ENCODE assay signal across 9 cellular contexts in genomic region chr5:178284095-178284675, GRCh38. TPM values are rescaled to one million over a fixed set of nuclear protein-coding genes. Genes with fewer than 3 reads are reported as not detected.
DNase-seq lines count a peak whose midpoint lies in the region; ATAC-seq and TF ChIP-seq lines count a peak whose summit lies in the region.
"Had no signal": no experiment of that assay in that cellular context is flagged by ENCODE, and none has a peak within 500 bp of the region (broad histone marks: within the 10 kb centered on the region; RNA-seq: fewer than 3 reads in every experiment).

No MANE protein-coding gene starts in this region.

- ATAC-seq in natural killer cell (no peak), upper lobe of right lung (no peak), HG02840 (IDR thresholded peaks at IDR 0.05; ENCODE audit: low FRiP score, unreplicated experiment) (no peak), GM21619 (IDR thresholded peaks at IDR 0.05; ENCODE audit: unreplicated experiment) (no peak)
- no peak for ATAC-seq in natural killer cell treated with Interleukin-12 subunit alpha and Interleukin-12 subunit beta and Interleukin-15 and Interleukin-18, amount 100 ng/mL, for 72 hours

- DNase-seq in natural killer cell, result no peak
- no peak for DNase-seq in natural killer cell treated with Interleukin-12 subunit alpha and Interleukin-12 subunit beta and Interleukin-15 and Interleukin-18, amount 100 ng/mL, for 72 hours (ENCODE audit: low spot score)
- peak; percentile 22 for DNase-seq in SK-N-MC (ENCODE audit: low read depth, low spot score)
- peak; percentile 47 for DNase-seq in germinal center (ENCODE audit: low spot score)
- DNase-seq in upper lobe of right lung, result no peak
- no peak for DNase-seq in medulla oblongata (ENCODE audit: extremely low spot score)

- no peaks in the 10 kb centered on the region for H3K9me3 ChIP-seq in SK-N-MC (ENCODE audit: low read depth, low read length)
- H3K9me3 ChIP-seq in upper lobe of right lung, result peaks cover 10% of the 10 kb centered on the region

- peaks cover 8 to 17% of the 10 kb centered on the region in 2 donors for H3K27me3 Mint-ChIP-seq in natural killer cell (ENCODE audit: low read depth in 2 of 2)
- peaks cover 0 to 19% of the 10 kb centered on the region in 2 donors for H3K27me3 Mint-ChIP-seq in natural killer cell treated with Interleukin-12 subunit alpha and Interleukin-12 subunit beta and Interleukin-15 and Interleukin-18, amount 100 ng/mL, for 72 hours

- H3K27ac ChIP-seq in SK-N-MC (no peak overlapping the region), upper lobe of right lung (no peak overlapping the region)
- H3K27ac ChIP-seq: epithelial cell of prostate had no signal

- peak; percentile 56 for TF ChIP-seq CTCF in natural killer cell (IDR thresholded peaks at IDR 0.05)
- peak; percentile 65 for TF ChIP-seq CTCF in upper lobe of right lung (IDR thresholded peaks at IDR 0.05)

- H3K4me3 Mint-ChIP-seq in natural killer cell, result no peak overlapping the region
- no peak overlapping the region for H3K4me3 Mint-ChIP-seq in natural killer cell treated with Interleukin-12 subunit alpha and Interleukin-12 subunit beta and Interleukin-15 and Interleukin-18, amount 100 ng/mL, for 72 hours

- no peak overlapping the region for H3K27ac Mint-ChIP-seq in natural killer cell
- H3K27ac Mint-ChIP-seq in natural killer cell treated with Interleukin-12 subunit alpha and Interleukin-12 subunit beta and Interleukin-15 and Interleukin-18, amount 100 ng/mL, for 72 hours, result no peak overlapping the region

- H3K36me3 Mint-ChIP-seq in natural killer cell, result no peaks in the 10 kb centered on the region
- peaks cover 10% of the 10 kb centered on the region for H3K36me3 Mint-ChIP-seq in natural killer cell treated with Interleukin-12 subunit alpha and Interleukin-12 subunit beta and Interleukin-15 and Interleukin-18, amount 100 ng/mL, for 72 hours

- H3K4me1 ChIP-seq in upper lobe of right lung, result peaks cover 11% of the 10 kb centered on the region

- intact Hi-C loops in natural killer cell (cut with micrococcal nuclease) (loop anchor here (5.0 kb wide), 1 partner anchor 268 kb away; no protein-coding TSS in a partner anchor), upper lobe of right lung (cut with DNase I) (no loop called here)

- no peaks in the 10 kb centered on the region for H3K27me3 ChIP-seq in upper lobe of right lung

- H3K9me3 Mint-ChIP-seq in natural killer cell, result peaks cover 5 to 8% of the 10 kb centered on the region in 2 donors
- peaks cover 9% of the 10 kb centered on the region for H3K9me3 Mint-ChIP-seq in natural killer cell treated with Interleukin-12 subunit alpha and Interleukin-12 subunit beta and Interleukin-15 and Interleukin-18, amount 100 ng/mL, for 72 hours

- H3K4me3 ChIP-seq in SK-N-MC (no peak overlapping the region), upper lobe of right lung (no peak overlapping the region)

- H3K9ac ChIP-seq in SK-N-MC (ENCODE audit: insufficient read length), result no peak overlapping the region

- H3K36me3 ChIP-seq in SK-N-MC (ENCODE audit: insufficient read depth, low read length), result no peaks in the 10 kb centered on the region
- no peaks in the 10 kb centered on the region for H3K36me3 ChIP-seq in upper lobe of right lung

- peaks cover 9% of the 10 kb centered on the region in 2 donors for H3K4me1 Mint-ChIP-seq in natural killer cell
- H3K4me1 Mint-ChIP-seq in natural killer cell treated with Interleukin-12 subunit alpha and Interleukin-12 subunit beta and Interleukin-15 and Interleukin-18, amount 100 ng/mL, for 72 hours (ENCODE audit: low read depth in 2 of 2), result peaks cover 5 to 9% of the 10 kb centered on the region in 2 donors

RNA-seq across cellular contexts. Expression of gene PHYKPL, which starts 51.6 kb away (rescaled TPM):
- total RNA-seq in natural killer cell, result 100 to 1,000 TPM; 111 to 134 (median 131) TPM
- total RNA-seq in natural killer cell treated with Interleukin-12 subunit alpha and Interleukin-12 subunit beta and Interleukin-15 and Interleukin-18, amount 100 ng/mL, for 72 hours, result 100 to 1,000 TPM; 133 to 191 TPM
- 96.1 TPM for total RNA-seq in upper lobe of right lung

Comparison
In these comparisons a context has a peak if more than half of its experiments do, and no peak if none do; other contexts are left out.
1. DNase-seq: peak in SK-N-MC (single experiment) and germinal center (single experiment); none in natural killer cell (single experiment), natural killer cell treated with Interleukin-12 subunit alpha and Interleukin-12 subunit beta and Interleukin-15 and Interleukin-18, amount 100 ng/mL, for 72 hours (single experiment), upper lobe of right lung (single experiment) and medulla oblongata (single experiment).